8 cellular contexts compared by ENCODE assay signal in the genomic region with DNA sequence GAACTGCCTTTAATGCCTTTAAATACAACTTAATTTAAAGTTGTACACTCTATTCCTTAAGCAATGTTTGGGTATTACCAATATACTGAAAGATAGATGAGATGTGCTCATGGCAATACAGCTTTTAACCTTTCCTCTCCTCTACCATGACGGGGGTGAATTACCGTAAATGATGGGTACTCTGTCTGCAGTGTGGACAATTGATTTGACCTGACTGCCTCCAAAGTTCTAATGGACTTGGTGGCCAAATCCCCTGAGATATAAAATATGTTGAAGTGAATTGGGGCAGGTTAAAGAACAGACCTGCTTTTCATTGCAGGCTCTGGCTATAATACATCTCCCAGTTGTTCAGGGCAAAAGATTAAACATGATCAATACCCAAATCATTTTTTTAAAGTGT.
"Had no signal": no experiment of that assay in that cellular context is flagged by ENCODE, and none has a peak within 500 bp of the region (broad histone marks: within the 10 kb centered on the region; RNA-seq: fewer than 3 reads in every experiment).

No MANE protein-coding gene starts in this region.

- FAIRE-seq: G401.6, GM12878, GM12891, GM12892, GM18507, GM19239 had no signal

- H3K4me3 ChIP-seq: GM12878 had no signal

- ATAC-seq: GM12878 had no signal

- DNase-seq: GDM1, GF-D8 had no signal
